In genomic region chr15:31360158-31360561, GRCh38 we compare ENCODE assay signal across 10 cellular contexts. TPM values are rescaled to one million over a fixed set of nuclear protein-coding genes. Genes with fewer than 3 reads are reported as not detected.
DNase-seq lines count a peak whose midpoint lies in the region; ATAC-seq, FAIRE-seq and TF ChIP-seq lines count a peak whose summit lies in the region.
"Had no signal": no experiment of that assay in that cellular context is flagged by ENCODE, and none has a peak within 500 bp of the region (broad histone marks: within the 10 kb centered on the region; RNA-seq: fewer than 3 reads in every experiment).

No MANE protein-coding gene starts in this region.

- FAIRE-seq in GM12878 (lab: Jason Lieb, UNC) = no peak
- FAIRE-seq: islet of Langerhans had no signal

- 90% methylated on average over 8 of the region's 8 CpGs for WGBS in GM12878 (ENCODE audit: insufficient coverage, insufficient replicate concordance, low lambda C conversion rate, missing lambda C conversion rate)

- peaks cover 94% of the 10 kb centered on the region for H3K79me2 ChIP-seq in GM12878 (ENCODE audit: control insufficient read depth, insufficient read depth, low read length)

- no peaks in the 10 kb centered on the region; the same call in 1 of the 2 replicates for H3K36me3 ChIP-seq in H7 (replicated peaks; ENCODE audit: control insufficient read depth, insufficient read depth, low read length)
- peaks cover 21 to 22% of the 10 kb centered on the region in 2 experiments for H3K36me3 ChIP-seq in GM12878 (ENCODE audit: control insufficient read depth in 2 of 2, insufficient read depth in 2 of 2, low read length in 1 of 2)
- no peaks in the 10 kb centered on the region for H3K36me3 ChIP-seq in brain microvascular endothelial cell (replicated peaks)

- POLR2A ChIA-PET in GM12878 (lab: Charles Lee) = interaction anchor here (0.5 to 1.3 kb wide), 5 partner anchors 21 to 381 kb away, joined by 3 to 4 read pairs (median 3); partner anchors contain the start of gene KLF13

- peak overlapping the region; percentile 19; the same call in 1 of the 2 replicates for H3K9ac ChIP-seq in GM12878 (ENCODE audit: control insufficient read depth, insufficient read depth, low read length)

- H3K27ac Mint-ChIP-seq in CD14-positive monocyte (peak overlapping the region; percentile 69 to 84 (median 75)), natural killer cell (peak overlapping the region; percentile 88 to 96), Calu3 (ENCODE audit: unreplicated experiment) (no peak overlapping the region)

- no peak for TF ChIP-seq RAD21 in GM12878 (IDR thresholded peaks at IDR 0.05; ENCODE audit: insufficient read depth, low read depth, low read length)

- no peak for TF ChIP-seq EP300 in GM12878 (IDR thresholded peaks at IDR 0.05; ENCODE audit: borderline replicate concordance in 1 of 2, control insufficient read depth in 1 of 2, low read depth in 2 of 2, low read length in 2 of 2)

- H3K4me2 ChIP-seq in GM12878 (ENCODE audit: control insufficient read depth, insufficient read depth) = peak overlapping the region; percentile 84

- peak; percentile 37 for DNase-seq in CD14-positive monocyte (ENCODE audit: low spot score)
- peak; percentile 67 for DNase-seq in H7
- DNase-seq in GM12878 (ENCODE audit: low read depth, low spot score) = no peak
- DNase-seq in natural killer cell = no peak
- no peak for DNase-seq in Calu3
- DNase-seq in brain microvascular endothelial cell = no peak
- no peak for DNase-seq in hippocampal formation (lab: John Stamatoyannopoulos, UW)
- DNase-seq in stimulated activated CD4-positive, alpha-beta T cell treated with anti-CD3 and anti-CD28 coated beads, Interleukin-1b, Interleukin-23, amount 100 ng/mL, for 48 hours = no peak
- DNase-seq: testis had no signal

- no peak for TF ChIP-seq CTCF in CD14-positive monocyte (IDR thresholded peaks at IDR 0.05)
- TF ChIP-seq CTCF in GM12878 (IDR thresholded peaks at IDR 0.05 in 2 of 3, conservative IDR thresholded peaks at IDR 0.05 in 1 of 3; ENCODE audit: control insufficient read depth in 2 of 3, extremely low read depth in 1 of 3, insufficient read depth in 1 of 3, low read depth in 3 of 3, low read length in 3 of 3) = no peak
- no peak for TF ChIP-seq CTCF in natural killer cell (IDR thresholded peaks at IDR 0.05)
- TF ChIP-seq CTCF in Calu3 (IDR thresholded peaks at IDR 0.05; ENCODE audit: unreplicated experiment) = no peak
- TF ChIP-seq CTCF in brain microvascular endothelial cell (IDR thresholded peaks at IDR 0.05; ENCODE audit: low read depth, low read length, missing control alignments) = no peak

- CTCF ChIA-PET in GM12878 (lab: Yijun Ruan, JAX) (interaction anchor here (1.1 to 1.4 kb wide), 3 partner anchors 27 to 145 kb away, joined by 3 to 6 read pairs (median 3); no protein-coding TSS in a partner anchor), Calu3 (lab: Charles Lee) (no interaction called here)

- RAD21 ChIA-PET in GM12878 (lab: Charles Lee; ENCODE audit: unreplicated experiment) = interaction anchor here (0.8 to 2.8 kb wide), 3 partner anchors 14 to 145 kb away, joined by 3 to 17 read pairs (median 4); no protein-coding TSS in a partner anchor

- H3K4me3 Mint-ChIP-seq in CD14-positive monocyte (peak overlapping the region in 1 of 2 donors; percentile 15), natural killer cell (peak overlapping the region; percentile 89), Calu3 (ENCODE audit: low read depth, unreplicated experiment) (no peak overlapping the region)

- H3K36me3 Mint-ChIP-seq in CD14-positive monocyte (peaks cover 32 to 48% of the 10 kb centered on the region in 2 donors), natural killer cell (no peaks in the 10 kb centered on the region), Calu3 (ENCODE audit: insufficient read depth, unreplicated experiment) (no peaks in the 10 kb centered on the region)

- BruUV-seq in GM12878 (replicated peaks; lab: Mats Ljungman, UMichigan) (no TSS peak), Calu3 (replicated peaks; lab: Mats Ljungman, UMichigan) (no TSS peak)

- H3K27ac ChIP-seq in GM12878 (ENCODE audit: control insufficient read depth, insufficient read depth) = peak overlapping the region; percentile 85
- H3K27ac ChIP-seq in brain microvascular endothelial cell = no peak overlapping the region

- in situ Hi-C loops in GM12878 (cut with MboI) = no loop called here
- in situ Hi-C loops in brain microvascular endothelial cell (cut with HindIII; ENCODE audit: low pct_ligation_motif_present, low sequenced_read_pairs) = no loop called here

- no peaks in the 10 kb centered on the region for H3K27me3 ChIP-seq in H7 (ENCODE audit: control insufficient read depth, insufficient read depth, low read length)
- H3K27me3 ChIP-seq in GM12878 (replicated peaks in 1 of 2; ENCODE audit: control insufficient read depth in 2 of 2, insufficient read depth in 2 of 2, low read length in 1 of 2) = no peaks in the 10 kb centered on the region
- H3K27me3 ChIP-seq in brain microvascular endothelial cell (replicated peaks) = no peaks in the 10 kb centered on the region
- H3K27me3 ChIP-seq: testis had no signal

- TF ChIP-seq POLR2A in GM12878 (IDR thresholded peaks at IDR 0.05; ENCODE audit: low read depth, low read length) = no peak

- intact Hi-C loops in CD14-positive monocyte (cut with micrococcal nuclease) (loop anchor here in 1 of 2 donors (5.0 kb wide), 1 partner anchor 33 kb away; the partner anchor contains the start of gene KLF13), GM12878 (cut with micrococcal nuclease; ENCODE audit: unreplicated experiment) (no loop called here), natural killer cell (cut with micrococcal nuclease) (loop anchor here (5.0 to 10.0 kb wide), 3 partner anchors 33 to 365 kb away; partner anchors contain the start of genes KLF13 and MTMR10), Calu3 (cut with micrococcal nuclease; ENCODE audit: unreplicated experiment) (no loop called here)

- H3K4me1 ChIP-seq in GM12878 (ENCODE audit: control insufficient read depth, insufficient read depth, low read length) = peaks cover 88% of the 10 kb centered on the region

- H3K27me3 Mint-ChIP-seq in CD14-positive monocyte (ENCODE audit: low read depth in 3 of 3) (no peaks in the 10 kb centered on the region), natural killer cell (ENCODE audit: low read depth in 2 of 2) (no peaks in the 10 kb centered on the region), Calu3 (ENCODE audit: unreplicated experiment) (no peaks in the 10 kb centered on the region)

- no peak overlapping the region for H2AFZ ChIP-seq in GM12878 (ENCODE audit: control insufficient read depth, low read depth, low read length)

- H4K20me1 ChIP-seq in GM12878 (ENCODE audit: control insufficient read depth, insufficient read depth) = no peaks in the 10 kb centered on the region

- H3K4me1 Mint-ChIP-seq in CD14-positive monocyte = peaks cover 100% of the 10 kb centered on the region
- peaks cover 93 to 99% of the 10 kb centered on the region in 2 donors for H3K4me1 Mint-ChIP-seq in natural killer cell
- no peaks in the 10 kb centered on the region for H3K4me1 Mint-ChIP-seq in Calu3 (ENCODE audit: low read depth, unreplicated experiment)

- H3K9me3 ChIP-seq in GM12878 (replicated peaks; ENCODE audit: control insufficient read depth, insufficient read depth, low read length) = no peaks in the 10 kb centered on the region; the same call in 2 of the 3 replicates
- H3K9me3 ChIP-seq: testis had no signal

- SMC1A ChIA-PET in GM12878 (lab: Charles Lee; ENCODE audit: uncharacterized antibody, unreplicated experiment) = interaction anchor here (0.7 to 2.6 kb wide), 9 partner anchors 7 to 146 kb away, joined by 3 to 14 read pairs (median 4); no protein-coding TSS in a partner anchor

- ATAC-seq in GM12878 = no peak
- no peak for ATAC-seq in natural killer cell

- H3K4me3 ChIP-seq in H7 (ENCODE audit: insufficient read depth, low read depth, low read length) (no peak overlapping the region), GM12878 (no peak overlapping the region; the same call in 1 of the 2 replicates), brain microvascular endothelial cell (ENCODE audit: low read depth, low read length) (no peak overlapping the region)
- H3K4me3 ChIP-seq: testis had no signal

- H3K9me3 Mint-ChIP-seq in CD14-positive monocyte (peaks cover 0 to 2% (median 0%) of the 10 kb centered on the region in 7 donors), natural killer cell (no peaks in the 10 kb centered on the region), Calu3 (ENCODE audit: low read depth, unreplicated experiment) (no peaks in the 10 kb centered on the region)

TF ChIP-seq in GM12878, 131 proteins besides CTCF, POLR2A, EP300 and RAD21 (continues in another document):
- TF ChIP-seq MEF2A (IDR thresholded peaks at IDR 0.05; ENCODE audit: insufficient read depth, low read depth, low read length) = no peak
- TF ChIP-seq ELK1 (IDR thresholded peaks at IDR 0.05; ENCODE audit: low read depth, low read length) = no peak

RNA-seq across cellular contexts. Expression of gene KLF13, which starts 33.5 kb away (rescaled TPM):
- polyA plus RNA-seq in CD14-positive monocyte (10 to 100 TPM; 22.5 to 28.0 TPM), GM12878 (2011; rRNA removed) (71.9 and 72.0 TPM in 2 replicates), GM12878 (2014; fragmentation: Illumina TruSeq; extraction: Trizol) (42.3 and 48.2 TPM in 2 replicates), GM12878 (2014; fragmentation: Nextera tagmentation; extraction: Ambion mirVana) (10 to 100 TPM; 31.1 to 63.1 TPM), GM12878 (2014; rRNA removed) (51.0 and 52.4 TPM in 2 replicates), GM12878 (2016; fragmentation: Nextera tagmentation; extraction: Ambion mirVana) (10 to 100 TPM; 20.3 to 24.4 TPM)
- 29.5 and 36.5 TPM in 2 replicates for total RNA-seq in H7 (2014; rRNA removed; shearing (Covaris generic))
- 47.3 and 48.6 TPM in 2 replicates for total RNA-seq in GM12878 (2013; cell fraction: nucleolus; rRNA removed)
- total RNA-seq in GM12878 (2014; rRNA removed) (49.3 and 51.8 TPM in 2 replicates), GM12878 (2014; rRNA removed; fragmentation: Illumina TruSeq; extraction: Trizol) (64.7 and 65.1 TPM in 2 replicates), GM12878 (2021) (109 and 112 TPM in 2 replicates), natural killer cell (100 to 1,000 TPM; 277 to 328 (median 300) TPM), Calu3 (2022) (14.1 and 22.9 TPM in 2 replicates)
- polyA plus RNA-seq in GM12878 (2011; ENCODE audit: low read depth) = 21.1 TPM
- polyA plus RNA-seq in GM12878 (2011; cell fraction: cytosol; rRNA removed) = 40.2 and 46.9 TPM in 2 replicates
- polyA plus RNA-seq in GM12878 (2011; cell fraction: nucleus; rRNA removed) = 35.3 and 41.2 TPM in 2 replicates
- 50.2 and 70.7 TPM in 2 replicates for polyA plus RNA-seq in GM12878 (2012)
- 55.7 and 58.5 TPM in 2 replicates for polyA minus RNA-seq in GM12878 (2011; rRNA and poly(A)+ RNA removed)
- 23.3 and 37.1 TPM in 2 replicates for polyA minus RNA-seq in GM12878 (2011; cell fraction: cytosol; rRNA and poly(A)+ RNA removed)
- 10.3 and 17.7 TPM in 2 replicates for polyA minus RNA-seq in GM12878 (2011; cell fraction: nucleus; rRNA and poly(A)+ RNA removed)

Comparison
In these comparisons a context has a peak if more than half of its experiments do, and no peak if none do; other contexts are left out.
1. DNase-seq: peak in CD14-positive monocyte (single experiment) and H7 (single experiment); none in GM12878 (single experiment), natural killer cell (single experiment), Calu3 (single experiment), brain microvascular endothelial cell (single experiment), hippocampal formation (0 of 2) and stimulated activated CD4-positive, alpha-beta T cell treated with anti-CD3 and anti-CD28 coated beads, Interleukin-1b, Interleukin-23, amount 100 ng/mL, for 48 hours (single experiment).